8 cellular contexts compared by ENCODE assay signal in genomic region chr4:88007304-88008132, GRCh38. TPM values are rescaled to one million over a fixed set of nuclear protein-coding genes. Genes with fewer than 3 reads are reported as not detected.
A peak's percentile ranks its signal among the peaks of the same experiment; 100 is the strongest.
DNase-seq lines count a peak whose midpoint lies in the region; ATAC-seq and TF ChIP-seq lines count a peak whose summit lies in the region.

PKD2 (plus strand) TSS chr4:88007635; CDS start chr4:88007734, 99 bp downstream.

- peak; percentile 82 to 97 (median 94) for ATAC-seq in psoas muscle

- H3K4me1 ChIP-seq in left ventricle myocardium inferior = peaks cover 41% of the 10 kb centered on the region
- H3K4me1 ChIP-seq in psoas muscle = peaks cover 22% of the 10 kb centered on the region
- no peaks in the 10 kb centered on the region for H3K4me1 ChIP-seq in urinary bladder (ENCODE audit: insufficient read depth)

- no peaks in the 10 kb centered on the region for H3K27me3 ChIP-seq in left ventricle myocardium inferior (ENCODE audit: low read depth)
- H3K27me3 ChIP-seq in psoas muscle (ENCODE audit: insufficient read depth in 3 of 3, low read length in 2 of 3) = no peaks in the 10 kb centered on the region

- H3K4me3 ChIP-seq in left ventricle myocardium inferior (peak within 1 kb of the TSS; percentile 93), psoas muscle (peak within 1 kb of the TSS; percentile 86), urinary bladder (ENCODE audit: low read depth, low read length) (peak within 1 kb of the TSS; percentile 98)

- WGBS in psoas muscle, 3 donors = 0% methylated on average over 64 to 117 of the region's 117 CpGs
- WGBS in urinary bladder = under 1% methylated on average over 117 of the region's 117 CpGs

- peak within 1 kb of the TSS; percentile 87 for H3K27ac ChIP-seq in left ventricle myocardium inferior (replicated peaks)
- H3K27ac ChIP-seq in psoas muscle = peak within 1 kb of the TSS; percentile 70
- peak within 1 kb of the TSS; percentile 70 for H3K27ac ChIP-seq in urinary bladder (ENCODE audit: low read depth)

- peak; percentile 63 for DNase-seq in GM04504 (ENCODE audit: low read depth)
- peak; percentile 34 for DNase-seq in GOT3 (lab: John Stamatoyannopoulos, UW)
- peak; percentile 80 for DNase-seq in LoVo (ENCODE audit: low spot score)
- peak; percentile 67 for DNase-seq in amniotic epithelial cell (ENCODE audit: low read depth)
- DNase-seq in left ventricle myocardium inferior = peak; percentile 91
- DNase-seq in psoas muscle = peak; percentile 91

- intact Hi-C loops in T-helper 1 cell treated with Interleukin-12 subunit alpha and Interleukin-12 subunit beta and Interleukin-4 antibody, amounts not matched to agents 30 ng/mL and 1 ng/mL, for 36 hours (cut with micrococcal nuclease) = loop anchor here (1.0 to 10.0 kb wide), 9 partner anchors 277 to 1104 kb away; partner anchors contain the start of genes HERC3, HERC5, HERC6 and HSD17B11
- intact Hi-C loops in left ventricle myocardium inferior (cut with micrococcal nuclease) (no loop called here), psoas muscle (cut with DNase I) (no loop called here)

- H3K9me3 ChIP-seq in left ventricle myocardium inferior (replicated peaks) (no peaks in the 10 kb centered on the region), psoas muscle (no peaks in the 10 kb centered on the region)

- H3K36me3 ChIP-seq in left ventricle myocardium inferior (no peaks in the 10 kb centered on the region), psoas muscle (ENCODE audit: insufficient read depth in 1 of 2, low read depth in 1 of 2) (no peaks in the 10 kb centered on the region), urinary bladder (ENCODE audit: insufficient read depth) (no peaks in the 10 kb centered on the region)

- no peak for TF ChIP-seq CTCF in left ventricle myocardium inferior (IDR thresholded peaks at IDR 0.05; ENCODE audit: borderline replicate concordance)
- TF ChIP-seq CTCF in psoas muscle (IDR thresholded peaks at IDR 0.05) = no peak

RNA-seq across cellular contexts. Expression of gene PKD2, which starts in this region (rescaled TPM):
- total RNA-seq in T-helper 1 cell treated with Interleukin-12 subunit alpha and Interleukin-12 subunit beta and Interleukin-4 antibody, amounts not matched to agents 30 ng/mL and 1 ng/mL, for 36 hours = 12.1 and 12.6 TPM in 2 replicates
- total RNA-seq in left ventricle myocardium inferior = 11.7 TPM
- 1 to 10 TPM; 2.9 to 8.3 (median 5.4) TPM for total RNA-seq in psoas muscle
- 1 to 10 TPM; 2.1 to 2.5 (median 2.4) TPM for polyA plus RNA-seq in psoas muscle
- total RNA-seq in urinary bladder = 101 TPM
- 33.4 TPM for polyA plus RNA-seq in urinary bladder

Comparison
In these comparisons a context has a peak if more than half of its experiments do, and no peak if none do; other contexts are left out.
1. Peak in every context shown above with its lines: DNase-seq, ATAC-seq, H3K4me3 ChIP-seq and H3K27ac ChIP-seq.
2. DNase-seq: peak in every context shown above with its lines; median percentile 91 in left ventricle myocardium inferior; 91 in psoas muscle; 80 in LoVo; 67 in amniotic epithelial cell; 63 in GM04504; 34 in GOT3.